In genomic region chr11:8345179-8345578, GRCh38 we compare ENCODE assay signal across 33 cellular contexts.
"Had no signal": no experiment of that assay in that cellular context is flagged by ENCODE, and none has a peak within 500 bp of the region (broad histone marks: within the 10 kb centered on the region; RNA-seq: fewer than 3 reads in every experiment).

No MANE protein-coding gene starts in this region.

- H3K27ac Mint-ChIP-seq: naive thymus-derived CD8-positive, alpha-beta T cell; natural killer cell treated with Interleukin-12 subunit alpha and Interleukin-12 subunit beta and Interleukin-15 and Interleukin-18, amount 100 ng/mL, for 72 hours; nephron progenitor cell; progenitor cell of endocrine pancreas; stimulated activated memory B cell treated with anti-CD40 and anti-IgM and Interleukin-4, amounts not matched to agents 10 μg/mL and 1 μg/mL and 100 μg/mL, for 72 hours; stimulated activated naive CD8-positive, alpha-beta T cell treated with anti-CD3 and anti-CD28 coated beads, Interleukin-15, amount 100 ng/mL, for 72 hours; type B pancreatic cell had no signal

- H3K4me3 ChIP-seq: ovary, psoas muscle, right lobe of liver, sigmoid colon, skin epidermis, smooth muscle cell, spleen, suprapubic skin, testis, tibial artery, transverse colon, upper lobe of right lung, uterus had no signal

- H3K9me3 Mint-ChIP-seq: natural killer cell treated with Interleukin-12 subunit alpha and Interleukin-12 subunit beta and Interleukin-15 and Interleukin-18, amount 100 ng/mL, for 72 hours; neural crest cell; type B pancreatic cell had no signal

- DNase-seq: naive thymus-derived CD8-positive, alpha-beta T cell; nephron progenitor cell; occipital lobe; ovary; posterior cingulate gyrus; psoas muscle; right cardiac atrium; right lobe of liver; sigmoid colon; spleen; stimulated activated CD4-positive, alpha-beta T cell treated with anti-CD3 and anti-CD28 coated beads, Interleukin-12 subunit alpha, Interleukin-12 subunit beta, amount 100 ng/mL, for 4 hours; stimulated activated CD4-positive, alpha-beta T cell treated with anti-CD3 and anti-CD28 coated beads, Interleukin-1b, Interleukin-23, amount 100 ng/mL, for 48 hours; stimulated activated CD4-positive, alpha-beta T cell treated with anti-CD3 and anti-CD28 coated beads, Interleukin-4, amount 100 ng/mL, for 1 hour; stimulated activated CD4-positive, alpha-beta T cell treated with anti-CD3 and anti-CD28 coated beads, Interleukin-4, amount 100 ng/mL, for 4 hours; stimulated activated CD8-positive, alpha-beta memory T cell treated with anti-CD3 and anti-CD28 coated beads, Interleukin-4, amount 100 ng/mL, for 48 hours; stimulated activated naive CD4-positive, alpha-beta T cell; stimulated activated naive CD8-positive, alpha-beta T cell treated with anti-CD3 and anti-CD28 coated beads, Interleukin-15, amount 100 ng/mL, for 72 hours; stimulated activated naive CD8-positive, alpha-beta T cell treated with anti-CD3 and anti-CD28 coated beads, Interleukin-15, Interleukin-2, amounts not matched to agents 100 U/mL and 50 U/mL, for 24 hours; substantia nigra; testis; tibial artery; transverse colon; upper lobe of right lung; uterus had no signal

- H3K4me3 Mint-ChIP-seq: naive thymus-derived CD8-positive, alpha-beta T cell; natural killer cell treated with Interleukin-12 subunit alpha and Interleukin-12 subunit beta and Interleukin-15 and Interleukin-18, amount 100 ng/mL, for 72 hours; nephron progenitor cell; neural crest cell; stimulated activated memory B cell treated with anti-CD40 and anti-IgM and Interleukin-4, amounts not matched to agents 10 μg/mL and 1 μg/mL and 100 μg/mL, for 72 hours; stimulated activated naive CD8-positive, alpha-beta T cell treated with anti-CD3 and anti-CD28 coated beads, Interleukin-15, amount 100 ng/mL, for 72 hours; type B pancreatic cell had no signal

- H3K27me3 Mint-ChIP-seq: progenitor cell of endocrine pancreas had no signal

- H3K9me3 ChIP-seq: ovary, psoas muscle, right lobe of liver, sigmoid colon, suprapubic skin, testis, tibial artery, transverse colon, upper lobe of right lung, uterus had no signal

- ATAC-seq: naive thymus-derived CD8-positive, alpha-beta T cell; natural killer cell treated with Interleukin-12 subunit alpha and Interleukin-12 subunit beta and Interleukin-15 and Interleukin-18, amount 100 ng/mL, for 72 hours; psoas muscle; right cardiac atrium; right lobe of liver; stimulated activated memory B cell treated with anti-CD40 and anti-IgM and Interleukin-4, amounts not matched to agents 10 μg/mL and 1 μg/mL and 100 μg/mL, for 72 hours; stimulated activated naive CD8-positive, alpha-beta T cell treated with anti-CD3 and anti-CD28 coated beads, Interleukin-15, amount 100 ng/mL, for 72 hours; stimulated activated naive CD8-positive, alpha-beta T cell treated with anti-CD3 and anti-CD28 coated beads, Interleukin-15, Interleukin-2, amounts not matched to agents 100 U/mL and 50 U/mL, for 24 hours; upper lobe of right lung had no signal

- H2AFZ ChIP-seq: parathyroid adenoma had no signal

- H3K9ac ChIP-seq: parathyroid adenoma had no signal

- H3K79me2 ChIP-seq: parathyroid adenoma had no signal

- H3K27me3 ChIP-seq: ovary, right lobe of liver, sigmoid colon, spleen, testis, upper lobe of right lung, uterus had no signal

- H3K36me3 ChIP-seq: ovary, right lobe of liver, sigmoid colon, spleen, suprapubic skin, tibial artery, transverse colon, upper lobe of right lung, uterus had no signal

- H3K4me1 ChIP-seq: parathyroid adenoma, psoas muscle, right lobe of liver, sigmoid colon, testis, transverse colon, uterus had no signal

- H3K36me3 Mint-ChIP-seq: naive thymus-derived CD8-positive, alpha-beta T cell; natural killer cell treated with Interleukin-12 subunit alpha and Interleukin-12 subunit beta and Interleukin-15 and Interleukin-18, amount 100 ng/mL, for 72 hours; stimulated activated memory B cell treated with anti-CD40 and anti-IgM and Interleukin-4, amounts not matched to agents 10 μg/mL and 1 μg/mL and 100 μg/mL, for 72 hours; type B pancreatic cell had no signal

- H3K4me2 ChIP-seq: smooth muscle cell had no signal

- H3K27ac ChIP-seq: ovary, parathyroid adenoma, psoas muscle, right lobe of liver, sigmoid colon, skin epidermis, spleen, suprapubic skin, testis, tibial artery, transverse colon, upper lobe of right lung, uterus had no signal
